ENCODE assay signal across 7 cellular contexts in the genomic region with DNA sequence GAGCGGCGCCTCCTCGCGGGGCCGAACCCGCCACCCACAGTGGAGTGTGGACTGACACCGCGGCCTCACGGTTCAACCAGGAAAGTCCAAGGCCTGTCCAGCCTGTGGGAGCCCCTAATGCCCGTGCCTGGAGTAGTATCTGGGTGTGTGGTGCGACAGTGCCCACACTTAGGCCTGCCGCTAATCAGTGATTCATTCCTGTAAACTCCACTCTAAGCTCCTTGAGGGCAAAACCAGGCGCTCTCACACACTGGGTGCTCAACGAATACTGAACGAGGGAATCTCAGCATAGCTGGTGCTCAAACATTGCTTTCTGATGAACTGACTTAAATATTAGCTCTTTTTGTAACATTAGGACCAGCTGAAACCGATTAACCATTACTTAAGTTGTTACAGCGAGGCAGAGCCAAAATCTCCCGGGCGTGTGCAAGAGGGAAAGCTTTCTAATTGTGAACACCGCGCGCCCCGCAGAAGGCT. TPM values are rescaled to one million over a fixed set of nuclear protein-coding genes. Genes with fewer than 3 reads are reported as not detected.
A peak's percentile ranks its signal among the peaks of the same experiment; 100 is the strongest.
DNase-seq lines count a peak whose midpoint lies in the region; ATAC-seq, FAIRE-seq and TF ChIP-seq lines count a peak whose summit lies in the region.

No MANE protein-coding gene starts in this region.

- H2BK120ac ChIP-seq in trophoblast cell (ENCODE audit: insufficient read depth, low read length, poor library complexity) = peak overlapping the region; percentile 84

- H3K79me2 ChIP-seq in trophoblast cell (ENCODE audit: control insufficient read depth, insufficient read depth, low read length, poor library complexity) = peaks cover 9% of the 10 kb centered on the region

- H2AK5ac ChIP-seq in trophoblast cell (ENCODE audit: low read length) = no peak overlapping the region

- H3K27me3 ChIP-seq in trophoblast cell (ENCODE audit: insufficient read depth, low read length) = no peaks in the 10 kb centered on the region

- POLR2A ChIA-PET in WTC11 (lab: Charles Lee) = no interaction called here

- FAIRE-seq in H54 (lab: Jason Lieb, UNC) = no peak

- H3K79me1 ChIP-seq in trophoblast cell (ENCODE audit: low read length) = peaks cover 11% of the 10 kb centered on the region

- H3K4ac ChIP-seq in trophoblast cell (ENCODE audit: low read depth, low read length) = peak overlapping the region; percentile 76

- DNase-seq in WTC11 (ENCODE audit: low spot score) (no peak), globus pallidus (ENCODE audit: low spot score) (peak; percentile 23), trophoblast cell (peak; percentile 44 to 64), NCI-H526 (lab: John Stamatoyannopoulos, UW) (no peak), H54 (ENCODE audit: insufficient read length, low spot score) (no peak)

- H4K91ac ChIP-seq in trophoblast cell (ENCODE audit: low read depth, low read length) = peak overlapping the region; percentile 83

- CTCF ChIA-PET in WTC11 (lab: Charles Lee) = interaction anchor here (0.7 to 1.4 kb wide), 3 partner anchors 12 to 62 kb away, joined by 3 to 9 read pairs (median 3); no protein-coding TSS in a partner anchor

- H3K14ac ChIP-seq in trophoblast cell (ENCODE audit: low read length) = peak overlapping the region; percentile 89

- peaks cover 8 to 15% of the 10 kb centered on the region in 2 experiments for H3K4me1 ChIP-seq in trophoblast cell (ENCODE audit: control insufficient read depth in 1 of 2, insufficient read depth in 2 of 2, low read length in 2 of 2)

- no peaks in the 10 kb centered on the region for H3K36me3 ChIP-seq in trophoblast cell (ENCODE audit: control insufficient read depth in 1 of 2, insufficient read depth in 2 of 2, low read length in 2 of 2)

- no CpG with 5 or more reads among the region's 23 CpGs for WGBS in trophoblast cell (ENCODE audit: extremely low coverage, insufficient coverage, insufficient read length)

- ATAC-seq in GM18861 (IDR thresholded peaks at IDR 0.05; ENCODE audit: unreplicated experiment) = peak; percentile 6
- ATAC-seq in HG02973 (IDR thresholded peaks at IDR 0.05; ENCODE audit: unreplicated experiment) = peak; percentile 8
- peak; percentile 9 for ATAC-seq in WTC11

- peak overlapping the region; percentile 67 for H3K4me3 Mint-ChIP-seq in WTC11

- H3K27ac ChIP-seq in trophoblast cell (ENCODE audit: low read depth, low read length) = peak overlapping the region; percentile 50

- TF ChIP-seq CTCF in WTC11 (IDR thresholded peaks at IDR 0.05) = no peak

- H3K4me1 Mint-ChIP-seq in WTC11 = peaks cover 16% of the 10 kb centered on the region

- H3K9ac ChIP-seq in trophoblast cell (ENCODE audit: low read length) = peak overlapping the region; percentile 89

- peak overlapping the region; percentile 56 for H2BK12ac ChIP-seq in trophoblast cell (ENCODE audit: low read length)

- no peak overlapping the region for H3K27ac Mint-ChIP-seq in WTC11

- H4K8ac ChIP-seq in trophoblast cell (ENCODE audit: low read depth, low read length) = peak overlapping the region; percentile 91

- H3K27me3 Mint-ChIP-seq in WTC11 (ENCODE audit: low read depth) = peaks cover 66% of the 10 kb centered on the region

- peaks cover 6% of the 10 kb centered on the region for H3K9me3 Mint-ChIP-seq in WTC11

- peak overlapping the region; percentile 66 for H3K4me2 ChIP-seq in trophoblast cell (ENCODE audit: low read length)

- H2BK5ac ChIP-seq in trophoblast cell (ENCODE audit: low read depth, low read length, poor library complexity) = peak overlapping the region; percentile 70

- H3K9me3 ChIP-seq in trophoblast cell (ENCODE audit: insufficient read depth, low read depth, low read length) = no peaks in the 10 kb centered on the region

- peak overlapping the region; percentile 82 for H3K18ac ChIP-seq in trophoblast cell (ENCODE audit: low read length)

- no peaks in the 10 kb centered on the region for H3K36me3 Mint-ChIP-seq in WTC11

- no peak for TF ChIP-seq POLR2A in H54 (IDR thresholded peaks at IDR 0.05; ENCODE audit: low read depth, low read length)

- peak overlapping the region; percentile 79 for H4K12ac ChIP-seq in trophoblast cell (ENCODE audit: low read depth, low read length)

- H2AFZ ChIP-seq in trophoblast cell (ENCODE audit: insufficient read depth, low read length, poor library complexity) = peak overlapping the region; percentile 92

- H3K4me3 ChIP-seq in trophoblast cell (ENCODE audit: low read depth, low read length) = peak overlapping the region; percentile 90

- no peak overlapping the region for H3K23ac ChIP-seq in trophoblast cell (ENCODE audit: low read length)

TF ChIP-seq in WTC11, 78 proteins besides CTCF, POLR2A, EP300 and RAD21:
- TF ChIP-seq, protein P1, sequence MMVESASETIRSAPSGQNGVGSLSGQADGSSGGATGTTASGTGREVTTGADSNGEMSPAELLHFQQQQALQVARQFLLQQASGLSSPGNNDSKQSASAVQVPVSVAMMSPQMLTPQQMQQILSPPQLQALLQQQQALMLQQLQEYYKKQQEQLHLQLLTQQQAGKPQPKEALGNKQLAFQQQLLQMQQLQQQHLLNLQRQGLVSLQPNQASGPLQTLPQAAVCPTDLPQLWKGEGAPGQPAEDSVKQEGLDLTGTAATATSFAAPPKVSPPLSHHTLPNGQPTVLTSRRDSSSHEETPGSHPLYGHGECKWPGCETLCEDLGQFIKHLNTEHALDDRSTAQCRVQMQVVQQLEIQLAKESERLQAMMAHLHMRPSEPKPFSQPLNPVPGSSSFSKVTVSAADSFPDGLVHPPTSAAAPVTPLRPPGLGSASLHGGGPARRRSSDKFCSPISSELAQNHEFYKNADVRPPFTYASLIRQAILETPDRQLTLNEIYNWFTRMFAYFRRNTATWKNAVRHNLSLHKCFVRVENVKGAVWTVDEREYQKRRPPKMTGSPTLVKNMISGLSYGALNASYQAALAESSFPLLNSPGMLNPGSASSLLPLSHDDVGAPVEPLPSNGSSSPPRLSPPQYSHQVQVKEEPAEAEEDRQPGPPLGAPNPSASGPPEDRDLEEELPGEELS (CRISPR knock-in tag; IDR thresholded peaks at IDR 0.05) = peak; percentile 26; the same call in 1 of the 2 replicates
- no peak for TF ChIP-seq MYBL2 (CRISPR knock-in tag; IDR thresholded peaks at IDR 0.05)
- TF ChIP-seq, protein P2, sequence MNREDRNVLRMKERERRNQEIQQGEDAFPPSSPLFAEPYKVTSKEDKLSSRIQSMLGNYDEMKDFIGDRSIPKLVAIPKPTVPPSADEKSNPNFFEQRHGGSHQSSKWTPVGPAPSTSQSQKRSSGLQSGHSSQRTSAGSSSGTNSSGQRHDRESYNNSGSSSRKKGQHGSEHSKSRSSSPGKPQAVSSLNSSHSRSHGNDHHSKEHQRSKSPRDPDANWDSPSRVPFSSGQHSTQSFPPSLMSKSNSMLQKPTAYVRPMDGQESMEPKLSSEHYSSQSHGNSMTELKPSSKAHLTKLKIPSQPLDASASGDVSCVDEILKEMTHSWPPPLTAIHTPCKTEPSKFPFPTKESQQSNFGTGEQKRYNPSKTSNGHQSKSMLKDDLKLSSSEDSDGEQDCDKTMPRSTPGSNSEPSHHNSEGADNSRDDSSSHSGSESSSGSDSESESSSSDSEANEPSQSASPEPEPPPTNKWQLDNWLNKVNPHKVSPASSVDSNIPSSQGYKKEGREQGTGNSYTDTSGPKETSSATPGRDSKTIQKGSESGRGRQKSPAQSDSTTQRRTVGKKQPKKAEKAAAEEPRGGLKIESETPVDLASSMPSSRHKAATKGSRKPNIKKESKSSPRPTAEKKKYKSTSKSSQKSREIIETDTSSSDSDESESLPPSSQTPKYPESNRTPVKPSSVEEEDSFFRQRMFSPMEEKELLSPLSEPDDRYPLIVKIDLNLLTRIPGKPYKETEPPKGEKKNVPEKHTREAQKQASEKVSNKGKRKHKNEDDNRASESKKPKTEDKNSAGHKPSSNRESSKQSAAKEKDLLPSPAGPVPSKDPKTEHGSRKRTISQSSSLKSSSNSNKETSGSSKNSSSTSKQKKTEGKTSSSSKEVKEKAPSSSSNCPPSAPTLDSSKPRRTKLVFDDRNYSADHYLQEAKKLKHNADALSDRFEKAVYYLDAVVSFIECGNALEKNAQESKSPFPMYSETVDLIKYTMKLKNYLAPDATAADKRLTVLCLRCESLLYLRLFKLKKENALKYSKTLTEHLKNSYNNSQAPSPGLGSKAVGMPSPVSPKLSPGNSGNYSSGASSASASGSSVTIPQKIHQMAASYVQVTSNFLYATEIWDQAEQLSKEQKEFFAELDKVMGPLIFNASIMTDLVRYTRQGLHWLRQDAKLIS (CRISPR knock-in tag; IDR thresholded peaks at IDR 0.05; ENCODE audit: borderline replicate concordance) = no peak

RNA-seq across cellular contexts. Expression of a gene that starts 0.6 kb away (rescaled TPM):
- total RNA-seq in WTC11 (2021) = 4.8 to 5.8 TPM (median 5.2 TPM) in 3 replicates
- 22.7 and 23.9 TPM in 2 replicates for polyA plus RNA-seq in trophoblast cell (2013)

Comparison
In these comparisons a context has a peak if more than half of its experiments do, and no peak if none do; other contexts are left out.
1. DNase-seq: peak in globus pallidus (single experiment) and trophoblast cell (2 of 2); none in WTC11 (single experiment), NCI-H526 (0 of 2) and H54 (single experiment).
2. Peak in every context shown above with its lines, with median percentiles within 50 percentile points of each other: ATAC-seq.